8 cellular contexts compared by ENCODE assay signal in genomic region chr16:11379420-11379819, GRCh38. TPM values are rescaled to one million over a fixed set of nuclear protein-coding genes. Genes with fewer than 3 reads are reported as not detected.
A peak's percentile ranks its signal among the peaks of the same experiment; 100 is the strongest.
DNase-seq lines count a peak whose midpoint lies in the region; ATAC-seq, FAIRE-seq and TF ChIP-seq lines count a peak whose summit lies in the region.

No MANE protein-coding gene starts in this region.

- POLR2A ChIA-PET in GM12878 (lab: Charles Lee), result interaction anchor here (0.6 to 2.0 kb wide), 7 partner anchors 9 to 203 kb away, joined by 3 to 9 read pairs (median 4); partner anchors contain the start of gene SOCS1

- peak overlapping the region; percentile 73 for H3K4me2 ChIP-seq in GM12878 (ENCODE audit: control insufficient read depth, insufficient read depth)

- H3K79me2 ChIP-seq in GM12878 (ENCODE audit: control insufficient read depth, insufficient read depth, low read length), result no peaks in the 10 kb centered on the region

- H3K27ac ChIP-seq in GM12878 (ENCODE audit: control insufficient read depth, insufficient read depth), result peak overlapping the region; percentile 41

- 0 out of 2 replicates have a peak, but pooled peaks have one; percentile 30 for TF ChIP-seq POLR2A in GM12878 (IDR thresholded peaks at IDR 0.05; ENCODE audit: low read depth, low read length)

- DNase-seq in A172 (ENCODE audit: low spot score) (peak; percentile 81), GM12878 (ENCODE audit: low read depth, low spot score) (peak; percentile 71), SIG-M5 (lab: John Stamatoyannopoulos, UW) (no peak), GM19238 (ENCODE audit: insufficient read length, low spot score) (no peak)
- no peak for DNase-seq in activated CD8-positive, alpha-beta memory T cell treated with anti-CD3 and anti-CD28 coated beads for 24 hours

- intact Hi-C loops in GM12878 (cut with micrococcal nuclease; ENCODE audit: unreplicated experiment), result loop anchor here (1.0 kb wide), 1 partner anchor 16 kb away; no protein-coding TSS in a partner anchor

- peak; percentile 91 for FAIRE-seq in GM12878 (lab: Jason Lieb, UNC)

- ATAC-seq in GM18520 (IDR thresholded peaks at IDR 0.05; ENCODE audit: unreplicated experiment), result peak; percentile 68
- peak; percentile 79 for ATAC-seq in HG03432 (IDR thresholded peaks at IDR 0.05; ENCODE audit: unreplicated experiment)
- ATAC-seq in GM12878, result peak; percentile 98
- ATAC-seq in GM21390 (IDR thresholded peaks at IDR 0.05; ENCODE audit: unreplicated experiment), result no peak

- CTCF ChIA-PET in GM12878 (lab: Yijun Ruan, JAX), result interaction anchor here (0.7 to 3.2 kb wide), 12 partner anchors 9 to 430 kb away, joined by 3 to 25 read pairs (median 4); partner anchors contain the start of gene SOCS1

- TF ChIP-seq RAD21 in GM12878 (IDR thresholded peaks at IDR 0.05; ENCODE audit: insufficient read depth, low read depth, low read length), result 0 out of 2 replicates have a peak, but pooled peaks have one; percentile 12

- TF ChIP-seq EP300 in GM12878 (IDR thresholded peaks at IDR 0.05; ENCODE audit: borderline replicate concordance in 1 of 2, control insufficient read depth in 1 of 2, low read depth in 2 of 2, low read length in 2 of 2), result peak; percentile 80 to 88

- 5% methylated on average over 7 of the region's 7 CpGs for WGBS in GM12878 (ENCODE audit: insufficient coverage, insufficient replicate concordance, low lambda C conversion rate, missing lambda C conversion rate)

- in situ Hi-C loops in GM12878 (cut with MboI), result no loop called here

- no peaks in the 10 kb centered on the region for H3K27me3 ChIP-seq in GM12878 (replicated peaks in 1 of 2; ENCODE audit: control insufficient read depth in 2 of 2, insufficient read depth in 2 of 2, low read length in 1 of 2)

- peak overlapping the region; percentile 35 for H3K9ac ChIP-seq in GM12878 (ENCODE audit: control insufficient read depth, insufficient read depth, low read length)

- RAD21 ChIA-PET in GM12878 (lab: Charles Lee; ENCODE audit: unreplicated experiment), result interaction anchor here (0.8 to 3.5 kb wide), 17 partner anchors 9 to 425 kb away, joined by 3 to 25 read pairs (median 4); partner anchors contain the start of gene SOCS1

- no peaks in the 10 kb centered on the region for H4K20me1 ChIP-seq in GM12878 (ENCODE audit: control insufficient read depth, insufficient read depth)

- TF ChIP-seq CTCF in GM12878 (IDR thresholded peaks at IDR 0.05 in 2 of 3, conservative IDR thresholded peaks at IDR 0.05 in 1 of 3; ENCODE audit: control insufficient read depth in 2 of 3, extremely low read depth in 1 of 3, insufficient read depth in 1 of 3, low read depth in 3 of 3, low read length in 3 of 3), result no peak

- no peak overlapping the region for H3K4me3 ChIP-seq in GM12878

- peak overlapping the region; percentile 84 for H2AFZ ChIP-seq in GM12878 (ENCODE audit: control insufficient read depth, low read depth, low read length)

- no TSS peak for BruUV-seq in GM12878 (replicated peaks; lab: Mats Ljungman, UMichigan)

- no peaks in the 10 kb centered on the region for H3K36me3 ChIP-seq in GM12878 (ENCODE audit: control insufficient read depth in 2 of 2, insufficient read depth in 2 of 2, low read length in 1 of 2)

- peaks cover 12% of the 10 kb centered on the region for H3K4me1 ChIP-seq in GM12878 (ENCODE audit: control insufficient read depth, insufficient read depth, low read length)

- SMC1A ChIA-PET in GM12878 (lab: Charles Lee; ENCODE audit: uncharacterized antibody, unreplicated experiment), result interaction anchor here (0.7 to 2.9 kb wide), 18 partner anchors 9 to 414 kb away, joined by 3 to 15 read pairs (median 3); partner anchors contain the start of gene SOCS1

- H3K9me3 ChIP-seq in GM12878 (replicated peaks; ENCODE audit: control insufficient read depth, insufficient read depth, low read length), result no peaks in the 10 kb centered on the region

TF ChIP-seq in GM12878, 131 proteins besides CTCF, POLR2A, EP300 and RAD21 (continues in another document):
- TF ChIP-seq HCFC1 (IDR thresholded peaks at IDR 0.05; ENCODE audit: low read length), result 0 out of 2 replicates have a peak, but pooled peaks have one; percentile 16
- TF ChIP-seq CREM (IDR thresholded peaks at IDR 0.05; ENCODE audit: low read depth), result peak; percentile 80; the same call in 1 of the 2 replicates
- 0 out of 2 replicates have a peak, but pooled peaks have one; percentile 46 for TF ChIP-seq MTA3 (IDR thresholded peaks at IDR 0.05; ENCODE audit: borderline replicate concordance, low read length)
- TF ChIP-seq ZBED1 (IDR thresholded peaks at IDR 0.05; ENCODE audit: borderline replicate concordance), result no peak
- no peak for TF ChIP-seq KAT2A (conservative IDR thresholded peaks at IDR 0.05; ENCODE audit: control insufficient read depth, low read depth, low read length)
- TF ChIP-seq ZBTB11 (CRISPR knock-in tag; IDR thresholded peaks at IDR 0.05), result no peak
- peak in 1 of 2 experiments; percentile 71; a peak in 2 of 4 replicates for TF ChIP-seq CEBPB (IDR thresholded peaks at IDR 0.05; ENCODE audit: borderline replicate concordance in 1 of 2, low read depth in 2 of 2, low read length in 2 of 2)
- 0 out of 2 replicates have a peak, but pooled peaks have one; percentile 30 for TF ChIP-seq FOXK2 (IDR thresholded peaks at IDR 0.05)
- TF ChIP-seq JUNB (IDR thresholded peaks at IDR 0.05), result peak; percentile 81
- peak; percentile 74 for TF ChIP-seq EED (IDR thresholded peaks at IDR 0.05; ENCODE audit: low read depth)
- TF ChIP-seq KLF5 (IDR thresholded peaks at IDR 0.05; ENCODE audit: partially characterized antibody), result peak; percentile 41
- TF ChIP-seq RELA (IDR thresholded peaks at IDR 0.05; ENCODE audit: borderline replicate concordance, partially characterized antibody), result peak; percentile 94
- TF ChIP-seq HDAC2 (IDR thresholded peaks at IDR 0.05), result no peak
- TF ChIP-seq, protein P1, sequence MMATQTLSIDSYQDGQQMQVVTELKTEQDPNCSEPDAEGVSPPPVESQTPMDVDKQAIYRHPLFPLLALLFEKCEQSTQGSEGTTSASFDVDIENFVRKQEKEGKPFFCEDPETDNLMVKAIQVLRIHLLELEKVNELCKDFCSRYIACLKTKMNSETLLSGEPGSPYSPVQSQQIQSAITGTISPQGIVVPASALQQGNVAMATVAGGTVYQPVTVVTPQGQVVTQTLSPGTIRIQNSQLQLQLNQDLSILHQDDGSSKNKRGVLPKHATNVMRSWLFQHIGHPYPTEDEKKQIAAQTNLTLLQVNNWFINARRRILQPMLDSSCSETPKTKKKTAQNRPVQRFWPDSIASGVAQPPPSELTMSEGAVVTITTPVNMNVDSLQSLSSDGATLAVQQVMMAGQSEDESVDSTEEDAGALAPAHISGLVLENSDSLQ (IDR thresholded peaks at IDR 0.05), result peak; percentile 67
- TF ChIP-seq CREB1 (IDR thresholded peaks at IDR 0.05; ENCODE audit: low read depth), result peak; percentile 85
- peak; percentile 82 for TF ChIP-seq IKZF1 (conservative IDR thresholded peaks at IDR 0.05)
- TF ChIP-seq BHLHE40 (IDR thresholded peaks at IDR 0.05; ENCODE audit: borderline replicate concordance in 1 of 2, low read depth in 2 of 2, low read length in 1 of 2), result peak; percentile 53 to 63; a peak in 3 of 4 replicates
- peak; percentile 50; the same call in 1 of the 2 replicates for TF ChIP-seq GABPA (IDR thresholded peaks at IDR 0.05; ENCODE audit: low read depth)
- no peak for TF ChIP-seq FOS (IDR thresholded peaks at IDR 0.05; ENCODE audit: borderline replicate concordance, extremely low read depth, insufficient read length)

RNA-seq across cellular contexts. Expression of gene RMI2, which starts 34.2 kb away (rescaled TPM):
- total RNA-seq in A172 (2014; rRNA removed; shearing (Covaris generic)), result 29.8 and 33.7 TPM in 2 replicates
- total RNA-seq in GM12878 (2013; cell fraction: nucleolus; rRNA removed), result 50.7 and 51.0 TPM in 2 replicates
- 30.3 and 38.6 TPM in 2 replicates for total RNA-seq in GM12878 (2014; rRNA removed)
- 25.4 and 26.6 TPM in 2 replicates for total RNA-seq in GM12878 (2014; rRNA removed; fragmentation: Illumina TruSeq; extraction: Trizol)
- total RNA-seq in GM12878 (2021), result 39.2 and 39.3 TPM in 2 replicates
- 18.7 TPM for polyA plus RNA-seq in GM12878 (2011; ENCODE audit: low read depth)
- polyA plus RNA-seq in GM12878 (2011; rRNA removed), result 34.0 and 51.7 TPM in 2 replicates
- polyA plus RNA-seq in GM12878 (2011; cell fraction: cytosol; rRNA removed), result 16.0 and 24.0 TPM in 2 replicates
- 18.6 and 23.4 TPM in 2 replicates for polyA plus RNA-seq in GM12878 (2011; cell fraction: nucleus; rRNA removed)
- 25.6 and 28.3 TPM in 2 replicates for polyA plus RNA-seq in GM12878 (2012)
- polyA plus RNA-seq in GM12878 (2014; fragmentation: Illumina TruSeq; extraction: Trizol), result 47.1 and 65.7 TPM in 2 replicates
- 10 to 100 TPM in 1 of 2 experiments, 1 to 10 TPM in 1; 9.6 to 21.7 TPM for polyA plus RNA-seq in GM12878 (2014; fragmentation: Nextera tagmentation; extraction: Ambion mirVana)
- polyA plus RNA-seq in GM12878 (2014; rRNA removed), result 28.5 and 34.6 TPM in 2 replicates
- polyA plus RNA-seq in GM12878 (2016; fragmentation: Nextera tagmentation; extraction: Ambion mirVana), result 10 to 100 TPM; 26.4 to 68.8 TPM
- 14.5 and 20.4 TPM in 2 replicates for polyA minus RNA-seq in GM12878 (2011; rRNA and poly(A)+ RNA removed)
- 6.9 and 8.0 TPM in 2 replicates for polyA minus RNA-seq in GM12878 (2011; cell fraction: cytosol; rRNA and poly(A)+ RNA removed)
- polyA minus RNA-seq in GM12878 (2011; cell fraction: nucleus; rRNA and poly(A)+ RNA removed), result 5.2 and 6.1 TPM in 2 replicates

Comparison
In these comparisons a context has a peak if more than half of its experiments do, and no peak if none do; other contexts are left out.
1. DNase-seq: peak in A172 (single experiment) and GM12878 (single experiment); none in SIG-M5 (single experiment), activated CD8-positive, alpha-beta memory T cell treated with anti-CD3 and anti-CD28 coated beads for 24 hours (single experiment) and GM19238 (single experiment).